In genomic region chr3:129162729-129163579, GRCh38 we compare ENCODE assay signal across 8 cellular contexts. TPM values are rescaled to one million over a fixed set of nuclear protein-coding genes. Genes with fewer than 3 reads are reported as not detected.
A peak's percentile ranks its signal among the peaks of the same experiment; 100 is the strongest.
DNase-seq lines count a peak whose midpoint lies in the region; ATAC-seq, FAIRE-seq and TF ChIP-seq lines count a peak whose summit lies in the region.

No MANE protein-coding gene starts in this region.

- peaks cover 47% of the 10 kb centered on the region for H3K36me3 ChIP-seq in BLaER1
- peaks cover 16 to 40% of the 10 kb centered on the region in 2 experiments for H3K36me3 ChIP-seq in HEK293 (ENCODE audit: control insufficient read depth in 2 of 2, insufficient read depth in 1 of 2, low read length in 2 of 2)
- H3K36me3 ChIP-seq in keratinocyte (ENCODE audit: control insufficient read depth in 2 of 2, extremely low read depth in 1 of 2, insufficient read depth in 2 of 2, low read length in 2 of 2) = peaks cover 10 to 23% of the 10 kb centered on the region in 2 experiments

- no peak; the same call in 1 of the 2 replicates for TF ChIP-seq CTCF in HEK293 (tag by site-specific recombination; IDR thresholded peaks at IDR 0.05)
- no peak for TF ChIP-seq CTCF in WTC11 (IDR thresholded peaks at IDR 0.05)
- TF ChIP-seq CTCF in keratinocyte (optimal IDR thresholded peaks at IDR 0.05 in 1 of 3, IDR thresholded peaks at IDR 0.05 in 1 of 3, conservative IDR thresholded peaks at IDR 0.05 in 1 of 3; ENCODE audit: extremely low read depth in 1 of 3, insufficient read depth in 2 of 3, low read length in 3 of 3) = peak; percentile 18 to 34 (median 27)

- H3K4me1 ChIP-seq in BLaER1 (peaks cover 30% of the 10 kb centered on the region), HEK293 (ENCODE audit: control insufficient read depth, insufficient read depth, low read length) (no peaks in the 10 kb centered on the region), keratinocyte (ENCODE audit: control insufficient read depth, extremely low read depth, insufficient read depth, low read length) (peaks cover 19% of the 10 kb centered on the region)

- H3K27ac ChIP-seq in BLaER1 (no peak overlapping the region), HEK293 (ENCODE audit: extremely low read depth, low read depth, low read length) (no peak overlapping the region), keratinocyte (ENCODE audit: control insufficient read depth, insufficient read depth, low read length) (no peak overlapping the region)

- dilution Hi-C loops in keratinocyte (cut with MboI; ENCODE audit: extremely low pct_ligation_motif_present, low sequenced_read_pairs) = no loop called here

- H3K27me3 Mint-ChIP-seq in WTC11 (ENCODE audit: low read depth) = no peaks in the 10 kb centered on the region

- H3K79me2 ChIP-seq in keratinocyte (ENCODE audit: control insufficient read depth, insufficient read depth, low read length) = peaks cover 22% of the 10 kb centered on the region

- H3K4me2 ChIP-seq in BLaER1 (peak overlapping the region; percentile 87), keratinocyte (ENCODE audit: control insufficient read depth, extremely low read depth, insufficient read depth, low read depth, low read length) (peak overlapping the region; percentile 97)

- no peak for FAIRE-seq in keratinocyte (lab: Jason Lieb, UNC)

- H3K4me3 Mint-ChIP-seq in WTC11 = peak overlapping the region; percentile 98

- no peaks in the 10 kb centered on the region for H3K9me1 ChIP-seq in keratinocyte (ENCODE audit: control insufficient read depth, extremely low read depth, insufficient read depth, low read length)

- H3K4me3 ChIP-seq in BLaER1 (peak overlapping the region; percentile 91), HEK293 (ENCODE audit: low read depth, low read length) (no peak overlapping the region), keratinocyte (ENCODE audit: control insufficient read depth in 2 of 3, extremely low read depth in 1 of 3, insufficient read depth in 2 of 3, low read depth in 1 of 3, low read length in 3 of 3) (peak overlapping the region in 1 of 3 experiments; percentile 95)

- H3K27me3 ChIP-seq in BLaER1 (no peaks in the 10 kb centered on the region), keratinocyte (ENCODE audit: control insufficient read depth, extremely low read depth, insufficient read depth, low read length) (no peaks in the 10 kb centered on the region)

- peaks cover 13% of the 10 kb centered on the region for H3K4me1 Mint-ChIP-seq in WTC11

- POLR2A ChIA-PET in HEK293 (lab: Yijun Ruan, JAX) = interaction anchor here (0.5 to 1.9 kb wide), 6 partner anchors 23 to 153 kb away, joined by 3 to 5 read pairs (median 4); partner anchors contain the start of gene COPG1
- POLR2A ChIA-PET in WTC11 (lab: Charles Lee) = interaction anchor here (0.8 to 2.2 kb wide), 8 partner anchors 21 to 83 kb away, joined by 3 to 17 read pairs (median 4); partner anchors contain the start of genes CNBP and RAB43

- CTCF ChIA-PET in HEK293 (lab: Yijun Ruan, JAX) (interaction anchor here (0.6 to 3.3 kb wide), 8 partner anchors 7 to 272 kb away, joined by 3 to 32 read pairs (median 4); no protein-coding TSS in a partner anchor), WTC11 (lab: Charles Lee) (interaction anchor here (0.6 to 3.2 kb wide), 21 partner anchors 10 to 467 kb away, joined by 3 to 57 read pairs (median 4); partner anchors contain the start of genes CNBP, COPG1 and RAB43)

- peak overlapping the region; percentile 100 for H3K27ac Mint-ChIP-seq in WTC11

- H2AFZ ChIP-seq in keratinocyte (ENCODE audit: control insufficient read depth, low read length) = no peak overlapping the region

- H3K9me3 ChIP-seq in BLaER1 (no peaks in the 10 kb centered on the region), HEK293 (ENCODE audit: control insufficient read depth, insufficient read depth, low read depth, low read length) (no peaks in the 10 kb centered on the region), keratinocyte (ENCODE audit: control insufficient read depth, low read depth, low read length) (no peaks in the 10 kb centered on the region)

- H3K9me3 Mint-ChIP-seq in WTC11 = no peaks in the 10 kb centered on the region

- H3K9ac ChIP-seq in BLaER1 (peak overlapping the region; percentile 96), keratinocyte (ENCODE audit: control insufficient read depth, extremely low read depth, insufficient read depth, low read length) (no peak overlapping the region)

- H4K20me1 ChIP-seq in BLaER1 (peaks cover 65% of the 10 kb centered on the region), keratinocyte (ENCODE audit: control insufficient read depth, extremely low read depth, insufficient read depth, low read length) (no peaks in the 10 kb centered on the region)

- ATAC-seq in WTC11 (peak; percentile 32), GM18519 (IDR thresholded peaks at IDR 0.05; ENCODE audit: low FRiP score, unreplicated experiment) (no peak)

- H3K36me3 Mint-ChIP-seq in WTC11 = peaks cover 16% of the 10 kb centered on the region

- DNase-seq in WTC11 (ENCODE audit: low spot score) = no peak
- DNase-seq in keratinocyte (ENCODE audit: low read depth, low spot score) = no peak
- no peak for DNase-seq in stimulated activated CD8-positive, alpha-beta memory T cell treated with anti-CD3 and anti-CD28 coated beads, Interleukin-4, amount 100 ng/mL, for 48 hours
- no peak for DNase-seq in medulla oblongata (ENCODE audit: extremely low spot score)
- no peak for DNase-seq in C1 segment of cervical spinal cord (lab: John Stamatoyannopoulos, UW)

TF ChIP-seq in HEK293, 187 proteins besides CTCF, POLR2A, EP300 and RAD21 (continues in another document):
- TF ChIP-seq FEZF1 (tag by site-specific recombination; IDR thresholded peaks at IDR 0.05) (peak; percentile 68), ZNF324 (tag by site-specific recombination; IDR thresholded peaks at IDR 0.05) (no peak), ZNF571 (tag by site-specific recombination; IDR thresholded peaks at IDR 0.05) (no peak), ZNF335 (tag by site-specific recombination; conservative IDR thresholded peaks at IDR 0.05) (0 out of 2 replicates have a peak, but pooled peaks have one; percentile 19), SP2 (tag by site-specific recombination; IDR thresholded peaks at IDR 0.05) (peak; percentile 39; the same call in 1 of the 2 replicates), ZBTB21 (tag by site-specific recombination; IDR thresholded peaks at IDR 0.05) (no peak), ZNF366 (tag by site-specific recombination; conservative IDR thresholded peaks at IDR 0.05) (0 out of 2 replicates have a peak, but pooled peaks have one; percentile 35)

TF ChIP-seq in WTC11, 78 proteins besides CTCF, POLR2A, EP300 and RAD21 (continues in another document):
- peak; percentile 22; the same call in 1 of the 2 replicates for TF ChIP-seq ZNF425 (CRISPR knock-in tag; conservative IDR thresholded peaks at IDR 0.05)

RNA-seq across cellular contexts. Expression of gene ISY1, which starts 2.1 kb away (rescaled TPM):
- 21.4 to 25.0 TPM (median 21.5 TPM) in 3 replicates for total RNA-seq in WTC11 (2021)
- polyA plus RNA-seq in keratinocyte = 20.2 to 25.5 TPM (median 23.8 TPM) in 3 replicates
- polyA plus RNA-seq in keratinocyte (2011; ENCODE audit: low read depth) = 24.5 TPM
- 19.9 and 23.7 TPM in 2 replicates for polyA plus RNA-seq in keratinocyte (2011; cell fraction: cytosol; rRNA removed)
- polyA plus RNA-seq in keratinocyte (2011; cell fraction: nucleus; rRNA removed) = 12.9 and 13.4 TPM in 2 replicates
- 16.6 and 23.1 TPM in 2 replicates for polyA plus RNA-seq in keratinocyte (2012; ENCODE audit: low replicate concordance)
- 10.2 to 27.2 TPM (median 17.6 TPM) in 3 replicates for polyA minus RNA-seq in keratinocyte
- polyA minus RNA-seq in keratinocyte (2011; cell fraction: cytosol; rRNA and poly(A)+ RNA removed) = 18.8 TPM
- 5.1 and 6.7 TPM in 2 replicates for polyA minus RNA-seq in keratinocyte (2011; cell fraction: nucleus; rRNA and poly(A)+ RNA removed)

RNA-seq across cellular contexts. Expression of gene CNBP, which starts 20.7 kb away (rescaled TPM):
- 329 to 390 TPM (median 380 TPM) in 3 replicates for total RNA-seq in WTC11 (2021)
- 310 to 388 TPM (median 385 TPM) in 3 replicates for polyA plus RNA-seq in keratinocyte
- 417 TPM for polyA plus RNA-seq in keratinocyte (2011; ENCODE audit: low read depth)
- 331 and 428 TPM in 2 replicates for polyA plus RNA-seq in keratinocyte (2011; cell fraction: cytosol; rRNA removed)
- 190 and 214 TPM in 2 replicates for polyA plus RNA-seq in keratinocyte (2011; cell fraction: nucleus; rRNA removed)
- 290 and 449 TPM in 2 replicates for polyA plus RNA-seq in keratinocyte (2012; ENCODE audit: low replicate concordance)
- polyA minus RNA-seq in keratinocyte = 121 to 336 TPM (median 300 TPM) in 3 replicates
- 247 TPM for polyA minus RNA-seq in keratinocyte (2011; cell fraction: cytosol; rRNA and poly(A)+ RNA removed)
- polyA minus RNA-seq in keratinocyte (2011; cell fraction: nucleus; rRNA and poly(A)+ RNA removed) = 62.8 and 94.5 TPM in 2 replicates

RNA-seq across cellular contexts. Expression of gene RAB43, which starts 41.4 kb away (rescaled TPM):
- 20.2 to 34.5 TPM (median 21.0 TPM) in 3 replicates for total RNA-seq in WTC11 (2021)
- 8.1 to 12.4 TPM (median 12.3 TPM) in 3 replicates for polyA plus RNA-seq in keratinocyte
- 0.91 TPM for polyA plus RNA-seq in keratinocyte (2011; ENCODE audit: low read depth)
- 5.9 and 15.7 TPM in 2 replicates for polyA plus RNA-seq in keratinocyte (2011; cell fraction: cytosol; rRNA removed)
- polyA plus RNA-seq in keratinocyte (2011; cell fraction: nucleus; rRNA removed) = 16.5 and 25.3 TPM in 2 replicates
- polyA plus RNA-seq in keratinocyte (2012; ENCODE audit: low replicate concordance) = 4.6 and 20.7 TPM in 2 replicates
- polyA minus RNA-seq in keratinocyte = 13.8 to 33.9 TPM (median 14.7 TPM) in 3 replicates
- polyA minus RNA-seq in keratinocyte (2011; cell fraction: cytosol; rRNA and poly(A)+ RNA removed) = 15.0 TPM
- 13.9 and 14.2 TPM in 2 replicates for polyA minus RNA-seq in keratinocyte (2011; cell fraction: nucleus; rRNA and poly(A)+ RNA removed)

Comparison
In these comparisons a context has a peak if more than half of its experiments do, and no peak if none do; other contexts are left out.
1. CTCF ChIP-seq: peak in keratinocyte (3 of 3); none in HEK293 (single experiment) and WTC11 (single experiment).